23 cellular contexts compared by ENCODE assay signal in genomic region chr3:94303266-94303665, GRCh38.
"Had no signal": no experiment of that assay in that cellular context is flagged by ENCODE, and none has a peak within 500 bp of the region (broad histone marks: within the 10 kb centered on the region; RNA-seq: fewer than 3 reads in every experiment).

No MANE protein-coding gene starts in this region.

- ATAC-seq: activated CD8-positive, alpha-beta T cell treated with anti-CD3 and anti-CD28 coated beads, Interleukin-2, amount 10 ng/mL, durations not matched to agents 7 days and 5 days had no signal

- H3K27ac Mint-ChIP-seq: activated CD8-positive, alpha-beta T cell treated with anti-CD3 and anti-CD28 coated beads, Interleukin-2, amount 10 ng/mL, durations not matched to agents 7 days and 5 days; activated naive CD8-positive, alpha-beta T cell; activated T-cell treated with anti-CD3 and anti-CD28 coated beads, Interleukin-2, amount 50 U/mL, for 24 hours; activated T-helper 1 cell treated with anti-CD3 and anti-CD28 coated beads, Interleukin-12 subunit alpha, Interleukin-12 subunit beta, Interleukin-2, Interleukin-4 antibody, amounts not matched to agents 30 ng/mL and 10 ng/mL and 1 ng/mL, durations not matched to agents 14 hours and 24 hours and 36 hours; T-helper 1 cell treated with Interleukin-12 subunit alpha and Interleukin-12 subunit beta and Interleukin-4 antibody, amounts not matched to agents 30 μg/mL and 1 μg/mL, for 36 hours; WTC11 had no signal

- H3K27me3 Mint-ChIP-seq: activated T-cell treated with anti-CD3 and anti-CD28 coated beads, Interleukin-2, amount 50 U/mL, for 24 hours had no signal

- H3K36me3 Mint-ChIP-seq: activated naive CD8-positive, alpha-beta T cell; WTC11 had no signal

- DNase-seq: activated CD4-positive, alpha-beta T cell treated with anti-CD3 and anti-CD28 coated beads for 48 hours; activated CD4-positive, alpha-beta T cell treated with anti-CD3 and anti-CD28 coated beads, Interleukin-2, amount 50 U/mL, for 4 hours; activated CD4-positive, CD25-positive, alpha-beta regulatory T cell treated with anti-CD3 and anti-CD28 coated beads, Interleukin-2, amount 50 U/mL, for 72 hours; activated CD8-positive, alpha-beta memory T cell treated with anti-CD3 and anti-CD28 coated beads, Interleukin-2, amount 50 U/mL, for 48 hours; activated CD8-positive, alpha-beta T cell treated with anti-CD3 and anti-CD28 coated beads, Interleukin-2, amount 10 ng/mL, durations not matched to agents 7 days and 5 days; activated effector memory CD4-positive, alpha-beta T cell treated with Interleukin-2 at 50 U/mL for 16 hours; activated naive CD4-positive, alpha-beta T cell; activated T-cell treated with anti-CD3 and anti-CD28 coated beads, Interleukin-2, amount 50 U/mL, for 24 hours; brain microvascular endothelial cell; MM.1S; NCI-H1105; NCI-H1436; NCI-H187; NCI-H2081; NCI-H510A treated with DMSO at 0.1 percent for 48 hours; NCI-H69; PC-9; SHP77 treated with DMSO at 0.1 percent for 48 hours; T-helper 9 cell had no signal

- H3K4me3 Mint-ChIP-seq: activated CD8-positive, alpha-beta T cell treated with anti-CD3 and anti-CD28 coated beads, Interleukin-2, amount 10 ng/mL, durations not matched to agents 7 days and 5 days; activated naive CD8-positive, alpha-beta T cell; activated T-cell treated with anti-CD3 and anti-CD28 coated beads, Interleukin-2, amount 50 U/mL, for 24 hours; activated T-helper 1 cell treated with anti-CD3 and anti-CD28 coated beads, Interleukin-12 subunit alpha, Interleukin-12 subunit beta, Interleukin-2, Interleukin-4 antibody, amounts not matched to agents 30 ng/mL and 10 ng/mL and 1 ng/mL, durations not matched to agents 14 hours and 24 hours and 36 hours; T-helper 1 cell treated with Interleukin-12 subunit alpha and Interleukin-12 subunit beta and Interleukin-4 antibody, amounts not matched to agents 30 μg/mL and 1 μg/mL, for 36 hours; WTC11 had no signal

- H3K9me3 Mint-ChIP-seq: activated T-cell treated with anti-CD3 and anti-CD28 coated beads, Interleukin-2, amount 50 U/mL, for 24 hours; activated T-helper 1 cell treated with anti-CD3 and anti-CD28 coated beads, Interleukin-12 subunit alpha, Interleukin-12 subunit beta, Interleukin-2, Interleukin-4 antibody, amounts not matched to agents 30 ng/mL and 10 ng/mL and 1 ng/mL, durations not matched to agents 14 hours and 24 hours and 36 hours; T-helper 1 cell treated with Interleukin-12 subunit alpha and Interleukin-12 subunit beta and Interleukin-4 antibody, amounts not matched to agents 30 μg/mL and 1 μg/mL, for 36 hours; WTC11 had no signal
